Comparison of ENCODE assay signal across 7 cellular contexts in the genomic region with DNA sequence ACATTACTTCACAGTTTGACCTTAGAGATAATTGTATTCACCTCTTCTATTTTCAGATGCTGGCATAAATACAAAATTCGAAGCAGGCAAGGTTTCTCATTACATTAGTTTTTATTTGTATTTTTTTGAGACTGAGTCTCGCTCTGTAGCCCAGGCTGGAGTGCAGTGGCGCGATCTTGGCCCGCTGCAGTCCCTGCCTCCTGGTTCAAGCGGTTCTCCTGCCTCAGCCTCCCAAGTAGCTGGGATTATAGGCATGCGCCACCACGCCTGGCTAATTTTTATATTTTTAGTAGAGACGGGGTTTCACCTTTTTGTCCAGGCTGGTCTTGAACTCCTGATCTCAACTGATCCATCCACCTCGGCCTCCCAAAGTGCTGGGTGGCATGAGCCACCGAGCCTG. TPM values are rescaled to one million over a fixed set of nuclear protein-coding genes. Genes with fewer than 3 reads are reported as not detected.
DNase-seq lines count a peak whose midpoint lies in the region; ATAC-seq and TF ChIP-seq lines count a peak whose summit lies in the region.
"Not testable (repeated sequence)": the region's sequence is repeated elsewhere in the genome, so short reads cannot be mapped to it uniquely, and the experiment has no call there.

No MANE protein-coding gene starts in this region.

- not testable (repeated sequence) for H3K9me2 ChIP-seq in SK-N-SH

- TF ChIP-seq RAD21 in SK-N-SH (IDR thresholded peaks at IDR 0.05; ENCODE audit: low read length) = not testable (repeated sequence)

- TF ChIP-seq EP300 in SK-N-SH (IDR thresholded peaks at IDR 0.05; ENCODE audit: borderline replicate concordance in 1 of 2, low read depth in 1 of 2, low read length in 1 of 2) = not testable (repeated sequence)

- not testable (repeated sequence) for ATAC-seq in activated T-cell treated with anti-CD3 and anti-CD28 coated beads, Interleukin-2, amount 50 U/mL, for 72 hours (replicated peaks in 1 of 2)

- POLR2A ChIA-PET in SK-N-SH (lab: Yijun Ruan, JAX) = not testable (repeated sequence)

- TF ChIP-seq CTCF in SK-N-SH (IDR thresholded peaks at IDR 0.05); osteocyte (IDR thresholded peaks at IDR 0.05): not testable (repeated sequence)

- peaks cover 17% of the 10 kb centered on the region for H3F3A ChIP-seq in SK-N-SH (replicated peaks; ENCODE audit: insufficient read depth)

- H3K9ac ChIP-seq in ES-I3 (ENCODE audit: low read depth, low read length) (peak overlapping the region; percentile 99), SK-N-SH (peak overlapping the region; percentile 98; the same call in 1 of the 2 replicates), iPS-20b (ENCODE audit: low read depth, low read length) (peak overlapping the region; percentile 94; the same call in 1 of the 2 replicates)

- H2AFZ ChIP-seq in SK-N-SH (ENCODE audit: low read depth) = not testable (repeated sequence)

- peak overlapping the region; percentile 68 for H3K4me3 ChIP-seq in Jurkat, Clone E6-1 (ENCODE audit: low read length)
- H3K4me3 ChIP-seq in SK-N-SH (ENCODE audit: low read depth in 2 of 2, low read length in 1 of 2) = not testable (repeated sequence)
- H3K4me3 ChIP-seq in ectodermal cell (ENCODE audit: insufficient read depth, low read depth, low read length) (peak overlapping the region; percentile 88), iPS-20b (ENCODE audit: low read length) (peak overlapping the region; percentile 87)

- not testable (repeated sequence) for DNase-seq in Jurkat, Clone E6-1 (ENCODE audit: low read depth, low spot score); SK-N-SH; activated T-cell treated with anti-CD3 and anti-CD28 coated beads, Interleukin-2, amount 50 U/mL, for 72 hours; osteocyte (ENCODE audit: extremely low spot score, unreplicated experiment)

- H3K27ac Mint-ChIP-seq in activated T-cell treated with anti-CD3 and anti-CD28 coated beads, Interleukin-2, amount 50 U/mL, for 72 hours = peak overlapping the region; percentile 9
- H3K27ac Mint-ChIP-seq in osteocyte (ENCODE audit: unreplicated experiment) = peak overlapping the region; percentile 99

- peak overlapping the region; percentile 97 for H3K4me2 ChIP-seq in SK-N-SH

- peak overlapping the region in 1 of 2 experiments; percentile 95; a peak in 1 of 4 replicates for H3K27ac ChIP-seq in SK-N-SH (ENCODE audit: low read depth in 2 of 2, low read length in 1 of 2)
- not testable (repeated sequence) for H3K27ac ChIP-seq in ectodermal cell (ENCODE audit: insufficient read depth, low read depth, low read length, poor library complexity, severe bottlenecking); iPS-20b (ENCODE audit: low read length)

- H3K4me3 Mint-ChIP-seq in activated T-cell treated with anti-CD3 and anti-CD28 coated beads, Interleukin-2, amount 50 U/mL, for 72 hours = peak overlapping the region; percentile 78 to 96
- peak overlapping the region; percentile 5 for H3K4me3 Mint-ChIP-seq in osteocyte (ENCODE audit: unreplicated experiment)

- H3K79me2 ChIP-seq in SK-N-SH (ENCODE audit: insufficient read depth) = peaks cover 69% of the 10 kb centered on the region

- not testable (repeated sequence) for H3K4me1 ChIP-seq in ES-I3 (ENCODE audit: insufficient read depth, low read length); iPS-20b (ENCODE audit: insufficient read depth, low read length)
- H3K4me1 ChIP-seq in SK-N-SH (ENCODE audit: control insufficient read depth in 1 of 2, insufficient read depth in 2 of 2, low read depth in 1 of 2, low read length in 1 of 2) (peaks cover 0 to 10% of the 10 kb centered on the region in 2 experiments; a peak in 2 of 4 replicates), ectodermal cell (ENCODE audit: control insufficient read depth, insufficient read depth, low read length) (peaks cover 12% of the 10 kb centered on the region)

- WGBS in SK-N-SH (ENCODE audit: low lambda C conversion rate) = 87% methylated on average over 11 of the region's 11 CpGs
- WGBS in ectodermal cell, 2 experiments = 93% methylated on average over 11 of the region's 11 CpGs

- peaks cover 2 to 25% of the 10 kb centered on the region in 2 donors for H3K36me3 Mint-ChIP-seq in activated T-cell treated with anti-CD3 and anti-CD28 coated beads, Interleukin-2, amount 50 U/mL, for 72 hours (ENCODE audit: insufficient read depth in 2 of 2)
- not testable (repeated sequence) for H3K36me3 Mint-ChIP-seq in osteocyte (ENCODE audit: unreplicated experiment)

- CTCF ChIA-PET in SK-N-SH (lab: Yijun Ruan, JAX) = interaction anchor here (0.6 kb wide), 1 partner anchor 11 kb away, joined by 3 read pairs; no protein-coding TSS in a partner anchor

- peaks cover 31% of the 10 kb centered on the region for H3K4me1 Mint-ChIP-seq in activated T-cell treated with anti-CD3 and anti-CD28 coated beads, Interleukin-2, amount 50 U/mL, for 72 hours (ENCODE audit: low read depth)
- peaks cover 30% of the 10 kb centered on the region for H3K4me1 Mint-ChIP-seq in osteocyte (ENCODE audit: unreplicated experiment)

- not testable (repeated sequence) for H3K9me3 ChIP-seq in ES-I3 (ENCODE audit: control insufficient read depth, insufficient read depth, low read length); SK-N-SH; ectodermal cell (ENCODE audit: control insufficient read depth, low read length); iPS-20b (ENCODE audit: insufficient read depth, low read depth, low read length)

- H3K27me3 ChIP-seq in SK-N-SH (ENCODE audit: insufficient read depth); ectodermal cell (ENCODE audit: control insufficient read depth, insufficient read depth, low read length, poor library complexity, severe bottlenecking); iPS-20b (ENCODE audit: insufficient read depth, low read length): not testable (repeated sequence)

- not testable (repeated sequence) for H3K9me3 Mint-ChIP-seq in activated T-cell treated with anti-CD3 and anti-CD28 coated beads, Interleukin-2, amount 50 U/mL, for 72 hours; osteocyte (ENCODE audit: unreplicated experiment)

- peaks cover 17% of the 10 kb centered on the region for H4K20me1 ChIP-seq in SK-N-SH (ENCODE audit: insufficient read depth)

- not testable (repeated sequence) for H3K36me3 ChIP-seq in ES-I3 (ENCODE audit: insufficient read depth, low read length); ectodermal cell (ENCODE audit: control insufficient read depth, insufficient read depth, low read length)
- H3K36me3 ChIP-seq in SK-N-SH (replicated peaks in 1 of 2; ENCODE audit: control insufficient read depth in 1 of 2, insufficient read depth in 2 of 2, low read length in 1 of 2) = peaks cover 7 to 13% of the 10 kb centered on the region in 2 experiments
- peaks cover 30% of the 10 kb centered on the region for H3K36me3 ChIP-seq in iPS-20b (ENCODE audit: insufficient read depth, low read depth, low read length)

- not testable (repeated sequence) for H3K27me3 Mint-ChIP-seq in activated T-cell treated with anti-CD3 and anti-CD28 coated beads, Interleukin-2, amount 50 U/mL, for 72 hours (ENCODE audit: low read depth); osteocyte (ENCODE audit: unreplicated experiment)

RNA-seq across cellular contexts. Expression of gene FBXO5, which starts 2.5 kb away (rescaled TPM):
- 58.9 TPM for polyA plus RNA-seq in Jurkat, Clone E6-1 (2012; ENCODE audit: insufficient read depth, insufficient read length)
- 10.6 and 12.5 TPM in 2 replicates for polyA plus RNA-seq in SK-N-SH (2012; rRNA removed)
- polyA plus RNA-seq in SK-N-SH (2012; cell fraction: cytosol; rRNA removed) = 15.1 and 20.7 TPM in 2 replicates
- polyA plus RNA-seq in SK-N-SH (2012; cell fraction: nucleus; rRNA removed) = 10.3 and 13.0 TPM in 2 replicates
- 10 to 100 TPM; 40.8 to 41.4 TPM for total RNA-seq in activated T-cell treated with anti-CD3 and anti-CD28 coated beads, Interleukin-2, amount 50 U/mL, for 72 hours
- 49.5 TPM for polyA plus RNA-seq in ectodermal cell (2013, experiment 1 of 4)
- 47.3 TPM for polyA plus RNA-seq in ectodermal cell (2013, experiment 2 of 4)
- 43.9 TPM for polyA plus RNA-seq in ectodermal cell (2013, experiment 3 of 4)
- polyA plus RNA-seq in ectodermal cell (2013, experiment 4 of 4) = 46.2 TPM
- 8.6 and 8.9 TPM in 2 replicates for total RNA-seq in osteocyte

RNA-seq across cellular contexts. Expression of gene MTRF1L, which starts 17.2 kb away (rescaled TPM):
- polyA plus RNA-seq in Jurkat, Clone E6-1 (2012; ENCODE audit: insufficient read depth, insufficient read length) = 13.8 TPM
- polyA plus RNA-seq in SK-N-SH (2012; rRNA removed) = 7.7 and 9.7 TPM in 2 replicates
- 10.0 and 10.8 TPM in 2 replicates for polyA plus RNA-seq in SK-N-SH (2012; cell fraction: cytosol; rRNA removed)
- 16.3 and 17.2 TPM in 2 replicates for polyA plus RNA-seq in SK-N-SH (2012; cell fraction: nucleus; rRNA removed)
- total RNA-seq in activated T-cell treated with anti-CD3 and anti-CD28 coated beads, Interleukin-2, amount 50 U/mL, for 72 hours = 10 to 100 TPM; 13.8 to 21.1 TPM
- polyA plus RNA-seq in ectodermal cell (2013, experiment 1 of 4) = 22.0 TPM
- polyA plus RNA-seq in ectodermal cell (2013, experiment 2 of 4) = 25.7 TPM
- polyA plus RNA-seq in ectodermal cell (2013, experiment 3 of 4) = 18.0 TPM
- polyA plus RNA-seq in ectodermal cell (2013, experiment 4 of 4) = 16.1 TPM
- 15.9 and 16.9 TPM in 2 replicates for total RNA-seq in osteocyte
